ENCODE assay signal across 9 cellular contexts in the genomic region with DNA sequence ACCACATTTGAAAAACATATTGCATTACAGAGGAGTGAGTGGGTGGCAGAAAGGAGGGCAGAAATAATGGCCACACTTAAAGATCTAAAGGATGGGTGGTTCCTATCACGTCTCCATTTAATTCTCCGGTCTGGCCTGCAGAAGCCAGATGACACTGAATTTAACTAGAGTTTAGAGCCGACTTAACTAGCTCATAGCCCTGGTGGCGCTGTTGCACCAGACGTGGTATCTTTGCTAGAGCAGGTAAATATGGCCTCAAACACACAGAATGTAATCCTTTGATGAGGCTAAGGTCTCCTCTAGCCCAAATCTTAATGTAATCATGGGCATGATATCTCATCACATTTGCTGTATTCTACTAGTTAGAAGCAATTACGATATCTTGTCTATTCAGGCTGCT. TPM values are rescaled to one million over a fixed set of nuclear protein-coding genes. Genes with fewer than 3 reads are reported as not detected.
A peak's percentile ranks its signal among the peaks of the same experiment; 100 is the strongest.
DNase-seq lines count a peak whose midpoint lies in the region; ATAC-seq and TF ChIP-seq lines count a peak whose summit lies in the region.
"Had no signal": no experiment of that assay in that cellular context is flagged by ENCODE, and none has a peak within 500 bp of the region (broad histone marks: within the 10 kb centered on the region; RNA-seq: fewer than 3 reads in every experiment).

No MANE protein-coding gene starts in this region.

- TF ChIP-seq CTCF in AG09319 (IDR thresholded peaks at IDR 0.05; ENCODE audit: low read depth, low read length) (peak; percentile 43), foreskin keratinocyte (conservative IDR thresholded peaks at IDR 0.05) (peak; percentile 77)

- H3K79me2 ChIP-seq in GM23248 (ENCODE audit: insufficient read depth): no peaks in the 10 kb centered on the region

- intact Hi-C loops in posterior vena cava (cut with DNase I): no loop called here

- H2AFZ ChIP-seq in GM23248: no peak overlapping the region

- no peak overlapping the region for H3K9ac ChIP-seq in GM23248

- no peaks in the 10 kb centered on the region for H3K4me1 ChIP-seq in GM23248 (ENCODE audit: insufficient read depth)
- no peaks in the 10 kb centered on the region for H3K4me1 ChIP-seq in foreskin keratinocyte

- WGBS in GM23248 (ENCODE audit: low coverage in 1 of 2, low lambda C conversion rate in 2 of 2, missing lambda C conversion rate in 2 of 2), 2 experiments: 49 to 52% methylated on average over 6 of the region's 6 CpGs

- in situ Hi-C loops in GM23248 (cut with MboI): no loop called here

- no peak overlapping the region for H3K4me3 ChIP-seq in GM23248
- H3K4me3 ChIP-seq: lung had no signal

- H3K27ac ChIP-seq in GM23248: no peak overlapping the region
- no peak overlapping the region for H3K27ac ChIP-seq in foreskin keratinocyte

- no peak overlapping the region for H3K4me2 ChIP-seq in GM23248 (ENCODE audit: unreplicated experiment)

- no peak for ATAC-seq in foreskin keratinocyte
- ATAC-seq in GM21786 (IDR thresholded peaks at IDR 0.05; ENCODE audit: unreplicated experiment): no peak

- H3K9me3 ChIP-seq in GM23248 (ENCODE audit: low read depth): no peaks in the 10 kb centered on the region

- no peaks in the 10 kb centered on the region for H3K9me2 ChIP-seq in GM23248 (ENCODE audit: insufficient read depth)

- no peaks in the 10 kb centered on the region for H3F3A ChIP-seq in GM23248 (ENCODE audit: insufficient read depth)

- H4K20me1 ChIP-seq in GM23248 (ENCODE audit: insufficient read depth): no peaks in the 10 kb centered on the region

- H3K27me3 ChIP-seq in GM23248 (replicated peaks; ENCODE audit: insufficient read depth): peaks cover 21% of the 10 kb centered on the region; the same call in 1 of the 2 replicates
- H3K27me3 ChIP-seq in foreskin keratinocyte: peaks cover 26% of the 10 kb centered on the region

- H3K36me3 ChIP-seq in GM23248 (ENCODE audit: low read depth): no peaks in the 10 kb centered on the region

- DNase-seq in AG09319 (ENCODE audit: extremely low read depth, low read depth) (peak; percentile 4), GM23248 (peak; percentile 65), NCI-H460 (ENCODE audit: extremely low read depth, low read depth) (peak; percentile 48), foreskin keratinocyte (peak; percentile 10 to 36), posterior vena cava (ENCODE audit: low spot score) (no peak)
- DNase-seq in activated CD4-positive, alpha-beta T cell treated with anti-CD3 and anti-CD28 coated beads, Interleukin-2, amount 50 U/mL, for 48 hours: peak; percentile 47 to 51
- DNase-seq in stimulated activated CD4-positive, alpha-beta T cell treated with anti-CD3 and anti-CD28 coated beads, Interleukin-4, amount 100 ng/mL, for 4 hours: peak; percentile 14 to 16

RNA-seq across cellular contexts. Expression of a gene that starts 51.5 kb away (rescaled TPM):
- 0.97 and 1.5 TPM in 2 replicates for total RNA-seq in GM23248 (2014; rRNA removed; shearing (Covaris generic))
- polyA plus RNA-seq in GM23248 (2016; fragmentation: Nextera tagmentation; extraction: Ambion mirVana) (22.1 and 24.7 TPM in 2 replicates), foreskin keratinocyte (3.1 and 3.2 TPM in 2 replicates)
- 35.4 and 37.1 TPM in 2 replicates for total RNA-seq in NCI-H460 (2014; rRNA removed; shearing (Covaris generic))
- 84.8 and 101 TPM in 2 replicates for polyA plus RNA-seq in NCI-H460 (2014; cell fraction: nucleus; rRNA removed)
- total RNA-seq in foreskin keratinocyte (1.3 and 1.6 TPM in 2 replicates), posterior vena cava (under 1 TPM in 1 of 2 donors, not detected in 1; 0.52 TPM)

Comparison
In these comparisons a context has a peak if more than half of its experiments do, and no peak if none do; other contexts are left out.
1. RNA of a gene that starts 51.5 kb away (total RNA-seq): 35.4 to 37.1 TPM in NCI-H460; 1.3 to 1.6 TPM in foreskin keratinocyte, 0.97 to 1.5 TPM in GM23248 and 0.52 TPM in posterior vena cava; every median in the first group is over 10 times any median in the second.